ENCODE assay signal across 24 cellular contexts in the genomic region with DNA sequence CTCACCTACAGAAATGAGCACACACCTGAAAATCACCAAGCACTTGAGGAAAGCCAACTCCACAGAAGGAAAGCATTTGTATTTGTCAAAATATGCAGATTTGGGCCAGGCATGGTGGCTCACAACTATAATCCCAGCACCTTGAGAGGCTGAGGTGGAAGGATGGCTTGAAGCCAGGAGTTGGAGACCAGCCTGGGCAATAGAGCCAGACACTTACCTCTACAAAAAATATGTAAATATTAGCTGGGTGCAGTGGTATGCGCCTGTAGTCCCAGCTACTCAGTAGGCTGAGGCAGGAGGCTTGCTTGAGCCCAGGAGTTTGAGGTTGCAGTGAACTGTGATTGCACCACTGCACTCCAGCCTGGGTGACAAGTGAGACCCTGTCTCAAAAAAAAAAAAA. TPM values are rescaled to one million over a fixed set of nuclear protein-coding genes. Genes with fewer than 3 reads are reported as not detected.
DNase-seq lines count a peak whose midpoint lies in the region; ATAC-seq and TF ChIP-seq lines count a peak whose summit lies in the region.
"Had no signal": no experiment of that assay in that cellular context is flagged by ENCODE, and none has a peak within 500 bp of the region (broad histone marks: within the 10 kb centered on the region; RNA-seq: fewer than 3 reads in every experiment).

No MANE protein-coding gene starts in this region.

- H3K27ac Mint-ChIP-seq in chondrocyte (ENCODE audit: unreplicated experiment) = no peak overlapping the region
- H3K27ac Mint-ChIP-seq in T-cell = no peak overlapping the region
- H3K27ac Mint-ChIP-seq: CD4-positive, alpha-beta T cell; CD8-positive, alpha-beta memory T cell had no signal

- peaks cover 0 to 5% of the 10 kb centered on the region in 2 donors for H3K4me1 ChIP-seq in lung (ENCODE audit: control insufficient read depth in 2 of 2, insufficient read depth in 2 of 2, low read length in 2 of 2)
- H3K4me1 ChIP-seq: A549, BE2C had no signal

- 70 to 100% methylated on average over 1 of the region's 1 CpG for WGBS in lung, 2 donors

- peak; percentile 17 for DNase-seq in chondrocyte (ENCODE audit: low spot score)
- DNase-seq in lung (ENCODE audit: low spot score) = peak; percentile 47
- no peak for DNase-seq in GM13977 (ENCODE audit: low spot score)
- no peak for DNase-seq in T-cell
- no peak for DNase-seq in NCI-H146 treated with DMSO at 0.1 percent for 48 hours (lab: John Stamatoyannopoulos, UW; ENCODE audit: unreplicated experiment)
- DNase-seq: 8988T; ACHN; AML-193; BE2C; Calu3; CD4-positive, alpha-beta T cell; CD8-positive, alpha-beta memory T cell; COR-L47; DMS53; DMS79 treated with DMSO at 0.1 percent for 48 hours; GF-D8; GOT3; H7; HCEC 1CT had no signal

- ATAC-seq in lung (ENCODE audit: insufficient read depth, low FRiP score) (no peak), T-cell (replicated peaks in 1 of 4) (no peak)
- ATAC-seq: A549 had no signal

- H3K9me3 ChIP-seq in lung (ENCODE audit: control insufficient read depth in 2 of 2, insufficient read depth in 1 of 2, low read length in 1 of 2) = no peaks in the 10 kb centered on the region
- H3K9me3 ChIP-seq: A549; BE2C; BLaER1 treated with 17β-estradiol and CSF1 and Interleukin-3, amounts not matched to agents 10 nM and 100 nM had no signal

- no peak overlapping the region for H3K4me3 ChIP-seq in lung
- H3K4me3 ChIP-seq: A549; BLaER1 treated with 17β-estradiol and CSF1 and Interleukin-3, amounts not matched to agents 10 nM and 100 nM had no signal

- CTCF ChIA-PET in T-cell (lab: Charles Lee) = interaction anchor here (0.7 to 0.8 kb wide), 3 partner anchors 40 to 1227 kb away, joined by 4 read pairs; no protein-coding TSS in a partner anchor

- POLR2A ChIA-PET in T-cell (lab: Charles Lee) = no interaction called here

- peak overlapping the region; percentile 48; the same call in 1 of the 2 replicates for H3K27ac ChIP-seq in VCaP
- no peak overlapping the region for H3K27ac ChIP-seq in lung (ENCODE audit: low read depth in 1 of 2, low read length in 1 of 2)
- H3K27ac ChIP-seq: A549; BLaER1 treated with 17β-estradiol and CSF1 and Interleukin-3, amounts not matched to agents 10 nM and 100 nM had no signal

- H3K4me1 Mint-ChIP-seq in chondrocyte (ENCODE audit: low read depth) = peaks cover 6% of the 10 kb centered on the region
- peaks cover 12 to 21% (median 19%) of the 10 kb centered on the region in 3 donors for H3K4me1 Mint-ChIP-seq in T-cell

- H3K9me3 Mint-ChIP-seq in chondrocyte (ENCODE audit: low read depth) (no peaks in the 10 kb centered on the region), T-cell (no peaks in the 10 kb centered on the region)
- H3K9me3 Mint-ChIP-seq: CD14-positive monocyte; CD4-positive, alpha-beta T cell; CD8-positive, alpha-beta memory T cell had no signal

- H3K36me3 Mint-ChIP-seq in chondrocyte (ENCODE audit: low read depth) = no peaks in the 10 kb centered on the region
- H3K36me3 Mint-ChIP-seq in T-cell = no peaks in the 10 kb centered on the region
- H3K36me3 Mint-ChIP-seq: CD14-positive monocyte; CD8-positive, alpha-beta memory T cell had no signal

- peaks cover 0 to 2% of the 10 kb centered on the region in 2 donors for H3K36me3 ChIP-seq in lung (ENCODE audit: control insufficient read depth in 2 of 2, insufficient read depth in 2 of 2, low read length in 2 of 2)
- H3K36me3 ChIP-seq: BE2C; BLaER1 treated with 17β-estradiol and CSF1 and Interleukin-3, amounts not matched to agents 10 nM and 100 nM had no signal

- no peaks in the 10 kb centered on the region for H3K27me3 ChIP-seq in lung (ENCODE audit: control insufficient read depth, insufficient read depth)
- H3K27me3 ChIP-seq: BE2C; BLaER1 treated with 17β-estradiol and CSF1 and Interleukin-3, amounts not matched to agents 10 nM and 100 nM had no signal

- H3K27me3 Mint-ChIP-seq in chondrocyte (ENCODE audit: low read depth) (peaks cover 4% of the 10 kb centered on the region), T-cell (peaks cover 3% of the 10 kb centered on the region in 2 donors)
- H3K27me3 Mint-ChIP-seq: CD4-positive, alpha-beta T cell had no signal

- H3K4me3 Mint-ChIP-seq in chondrocyte (ENCODE audit: unreplicated experiment) (no peak overlapping the region), T-cell (no peak overlapping the region)
- H3K4me3 Mint-ChIP-seq: CD14-positive monocyte; CD4-positive, alpha-beta T cell; CD8-positive, alpha-beta memory T cell had no signal

- TF ChIP-seq CTCF in VCaP (conservative IDR thresholded peaks at IDR 0.05) (no peak), chondrocyte (IDR thresholded peaks at IDR 0.05) (no peak), lung (IDR thresholded peaks at IDR 0.05; ENCODE audit: control extremely low read depth, extremely low read depth) (no peak), GM13977 (IDR thresholded peaks at IDR 0.05; ENCODE audit: extremely low read depth, insufficient read depth, missing control alignments) (no peak)

- in situ Hi-C loops in GM13977 (cut with MboI; ENCODE audit: low pct_unique_long_range_greater_than_20kb, low sequenced_read_pairs, unreplicated experiment) = no loop called here

RNA-seq across cellular contexts. Expression of gene RLBP1, which starts 12.3 kb away (rescaled TPM):
- total RNA-seq in chondrocyte = not detected in 3 replicates
- total RNA-seq in lung = not detected
- not detected for polyA plus RNA-seq in lung
- not detected for total RNA-seq in T-cell
- total RNA-seq: Calu3; CD4-positive, alpha-beta T cell; CD8-positive, alpha-beta memory T cell; Daoy; H7 had no signal
- polyA plus RNA-seq: A549; CD14-positive monocyte; CD8-positive, alpha-beta memory T cell had no signal

RNA-seq across cellular contexts. Expression of gene FANCI, which starts 34.7 kb away (rescaled TPM):
- 11.2 to 26.0 TPM (median 15.3 TPM) in 3 replicates for total RNA-seq in chondrocyte
- 10 to 100 TPM in 1 of 2 donors, 1 to 10 TPM in 1; 8.6 to 11.9 TPM for total RNA-seq in lung
- 1 to 10 TPM; 3.2 to 4.0 TPM for polyA plus RNA-seq in lung
- total RNA-seq in T-cell = 10 to 100 TPM in 4 of 5 donors, 1 to 10 TPM in 1; 9.8 to 14.6 (median 12.4) TPM

Comparison
In these comparisons a context has a peak if more than half of its experiments do, and no peak if none do; other contexts are left out.
1. DNase-seq: peak in chondrocyte (single experiment) and lung (single experiment); none in GM13977 (single experiment), T-cell (0 of 34) and NCI-H146 treated with DMSO at 0.1 percent for 48 hours (single experiment).